ENCODE assay signal across 6 cellular contexts in the genomic region with DNA sequence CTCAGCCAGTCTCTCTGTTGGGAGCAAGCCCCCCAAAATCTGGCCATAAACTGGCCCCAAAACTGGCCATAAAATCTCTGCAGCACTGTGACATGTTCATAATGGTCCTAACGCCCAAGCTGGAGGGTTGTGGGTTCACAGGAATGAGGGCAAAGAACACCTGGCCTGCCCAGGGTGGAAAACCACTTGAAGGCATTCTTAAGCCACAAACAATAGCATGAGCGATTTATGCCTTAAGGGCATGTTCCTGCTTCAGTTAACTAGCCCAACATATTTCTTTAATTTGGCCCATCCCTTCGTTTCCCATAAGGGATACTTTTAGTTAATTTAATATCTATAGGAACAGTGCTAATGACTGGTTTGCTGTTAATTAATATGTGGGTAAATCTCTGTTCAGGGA.
DNase-seq lines count a peak whose midpoint lies in the region; ATAC-seq, FAIRE-seq and TF ChIP-seq lines count a peak whose summit lies in the region.
"Not testable (repeated sequence)": the region's sequence is repeated elsewhere in the genome, so short reads cannot be mapped to it uniquely, and the experiment has no call there.

No MANE protein-coding gene starts in this region.

- not testable (repeated sequence) for H3K79me2 ChIP-seq in PC-3 (ENCODE audit: low read length); trophoblast cell (ENCODE audit: control insufficient read depth, insufficient read depth, low read length, poor library complexity)

- not testable (repeated sequence) for H4K12ac ChIP-seq in trophoblast cell (ENCODE audit: low read depth, low read length)

- intact Hi-C loops in PC-3 (cut with micrococcal nuclease): not testable (repeated sequence)

- not testable (repeated sequence) for H4K8ac ChIP-seq in trophoblast cell (ENCODE audit: low read depth, low read length)

- H3K9me3 ChIP-seq in PC-3 (ENCODE audit: low read length): not testable (repeated sequence)
- H3K9me3 ChIP-seq in trophoblast cell (ENCODE audit: insufficient read depth, low read depth, low read length): peaks cover 24% of the 10 kb centered on the region

- WGBS in trophoblast cell (ENCODE audit: extremely low coverage, insufficient coverage, insufficient read length): no CpG with 5 or more reads among the region's 3 CpGs

- not testable (repeated sequence) for H3K9me2 ChIP-seq in PC-3 (replicated peaks; ENCODE audit: low read length)

- BruUV-seq in PC-3 (replicated peaks; lab: Mats Ljungman, UMichigan): not testable (repeated sequence)

- not testable (repeated sequence) for H3K27ac ChIP-seq in PC-3 (ENCODE audit: low read length); trophoblast cell (ENCODE audit: low read depth, low read length)
- H3K27ac ChIP-seq in epithelial cell of prostate: peak overlapping the region; percentile 18

- H3K4me1 ChIP-seq in PC-3 (ENCODE audit: insufficient read depth, low read length); trophoblast cell (ENCODE audit: control insufficient read depth in 1 of 2, insufficient read depth in 2 of 2, low read length in 2 of 2): not testable (repeated sequence)

- not testable (repeated sequence) for H3K18ac ChIP-seq in trophoblast cell (ENCODE audit: low read length)

- not testable (repeated sequence) for H2AFZ ChIP-seq in PC-3 (ENCODE audit: low read length); trophoblast cell (ENCODE audit: insufficient read depth, low read length, poor library complexity)

- not testable (repeated sequence) for H2BK5ac ChIP-seq in trophoblast cell (ENCODE audit: low read depth, low read length, poor library complexity)

- not testable (repeated sequence) for H3K27me3 ChIP-seq in PC-3 (ENCODE audit: low read length); bronchial epithelial cell (ENCODE audit: control insufficient read depth, insufficient read depth, low read length); trophoblast cell (ENCODE audit: insufficient read depth, low read length)

- ATAC-seq in PC-3: not testable (repeated sequence)

- peak; percentile 2 for DNase-seq in ELF-1 (ENCODE audit: low read depth, low spot score)
- DNase-seq in PC-3: peak; percentile 16
- DNase-seq in RPMI7951 (ENCODE audit: low read depth): peak; percentile 13
- DNase-seq in bronchial epithelial cell (ENCODE audit: low read depth): peak; percentile 1
- DNase-seq in epithelial cell of prostate (ENCODE audit: low read depth, low spot score): not testable (repeated sequence)
- peak; percentile 48 to 56 for DNase-seq in trophoblast cell

- not testable (repeated sequence) for H3F3A ChIP-seq in PC-3 (ENCODE audit: low read length, unreplicated experiment)

- H3K36me3 ChIP-seq in PC-3 (ENCODE audit: low read depth, low read length); bronchial epithelial cell (ENCODE audit: control insufficient read depth, insufficient read depth, low read length); trophoblast cell (ENCODE audit: control insufficient read depth in 1 of 2, insufficient read depth in 2 of 2, low read length in 2 of 2): not testable (repeated sequence)

- H3K14ac ChIP-seq in trophoblast cell (ENCODE audit: low read length): not testable (repeated sequence)

- H3K9ac ChIP-seq in PC-3 (ENCODE audit: low read length); trophoblast cell (ENCODE audit: low read length): not testable (repeated sequence)

- not testable (repeated sequence) for TF ChIP-seq CTCF in PC-3 (conservative IDR thresholded peaks at IDR 0.05; ENCODE audit: low read depth, low read length); bronchial epithelial cell (IDR thresholded peaks at IDR 0.05; ENCODE audit: insufficient read depth, low read length, severe bottlenecking)

- H3K4me3 ChIP-seq in PC-3 (ENCODE audit: low read length); bronchial epithelial cell (ENCODE audit: low read depth, low read length); trophoblast cell (ENCODE audit: low read depth, low read length): not testable (repeated sequence)

- H2BK120ac ChIP-seq in trophoblast cell (ENCODE audit: insufficient read depth, low read length, poor library complexity): not testable (repeated sequence)

- CTCF ChIA-PET in PC-3 (lab: Charles Lee): not testable (repeated sequence)

- not testable (repeated sequence) for H3K23ac ChIP-seq in trophoblast cell (ENCODE audit: low read length)

- not testable (repeated sequence) for H3K4me2 ChIP-seq in PC-3 (ENCODE audit: low read length); trophoblast cell (ENCODE audit: low read length)

- H4K91ac ChIP-seq in trophoblast cell (ENCODE audit: low read depth, low read length): not testable (repeated sequence)

- not testable (repeated sequence) for H3K4ac ChIP-seq in trophoblast cell (ENCODE audit: low read depth, low read length)

- FAIRE-seq in bronchial epithelial cell (lab: Jason Lieb, UNC): not testable (repeated sequence)

- not testable (repeated sequence) for H4K20me1 ChIP-seq in PC-3 (ENCODE audit: low read length)

- POLR2A ChIA-PET in PC-3 (lab: Charles Lee; ENCODE audit: unreplicated experiment): not testable (repeated sequence)

- H3K79me1 ChIP-seq in trophoblast cell (ENCODE audit: low read length): not testable (repeated sequence)

- not testable (repeated sequence) for H2BK12ac ChIP-seq in trophoblast cell (ENCODE audit: low read length)

- H2AK5ac ChIP-seq in trophoblast cell (ENCODE audit: low read length): not testable (repeated sequence)
